1 cellular context compared by ENCODE assay signal in the genomic region with DNA sequence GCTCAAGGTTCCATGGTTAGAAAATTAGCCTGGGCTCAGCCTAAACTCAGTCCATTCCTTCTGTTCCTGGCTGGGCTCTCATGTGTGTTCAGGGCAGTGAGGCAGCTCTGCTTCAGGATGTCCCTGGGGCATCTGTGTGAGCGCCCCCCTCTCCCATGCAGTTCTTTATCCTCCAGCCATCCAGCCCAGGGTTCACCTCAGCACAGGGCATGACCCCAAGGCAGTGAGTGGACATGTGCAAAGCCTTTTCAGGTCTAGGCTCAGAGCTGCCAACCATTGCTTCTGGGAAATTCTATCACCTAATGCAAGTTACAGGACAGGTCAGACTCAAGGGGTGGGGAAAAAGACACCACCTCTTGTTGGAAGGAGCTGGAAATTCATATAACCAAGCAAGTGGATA. TPM values are rescaled to one million over a fixed set of nuclear protein-coding genes. Genes with fewer than 3 reads are reported as not detected.
"Had no signal": no experiment of that assay in that cellular context is flagged by ENCODE, and none has a peak within 500 bp of the region (broad histone marks: within the 10 kb centered on the region; RNA-seq: fewer than 3 reads in every experiment).

No MANE protein-coding gene starts in this region.

RNA-seq across cellular contexts. Expression of a gene that starts 10.1 kb away (rescaled TPM):
- polyA plus RNA-seq: IgD-negative memory B cell had no signal

RNA-seq across cellular contexts. Expression of a gene that starts 30.4 kb away (rescaled TPM):
- polyA plus RNA-seq: IgD-negative memory B cell had no signal
